Comparison of ENCODE assay signal across 16 cellular contexts in the genomic region with DNA sequence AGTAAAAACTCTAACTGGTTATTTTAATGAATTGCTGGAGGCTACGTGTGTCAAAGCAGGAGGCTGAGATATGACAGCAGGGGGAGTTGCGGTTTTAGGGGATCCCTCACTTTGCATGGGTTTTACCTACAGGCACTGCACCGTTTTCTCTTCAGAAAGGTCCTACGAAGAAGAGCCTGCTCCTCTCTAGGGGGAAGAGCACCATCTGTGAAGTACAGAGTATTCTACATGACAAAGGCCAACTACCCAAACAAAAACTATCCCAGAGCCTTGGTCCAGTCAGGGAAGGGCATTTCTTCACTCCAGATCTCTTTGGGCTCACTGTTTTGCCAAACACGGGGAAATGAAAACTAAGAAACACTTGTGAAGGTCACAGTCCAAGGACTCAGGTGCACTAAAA.
"Had no signal": no experiment of that assay in that cellular context is flagged by ENCODE, and none has a peak within 500 bp of the region (broad histone marks: within the 10 kb centered on the region; RNA-seq: fewer than 3 reads in every experiment).

No MANE protein-coding gene starts in this region.

- FAIRE-seq: bronchial epithelial cell, keratinocyte had no signal

- H3K4me3 ChIP-seq: ascending aorta, esophagus squamous epithelium, left ventricle myocardium inferior, ovary had no signal

- DNase-seq: activated B cell treated with CpG ODN at 0.5 μM for 24 hours; activated CD4-positive, alpha-beta T cell treated with anti-CD3 and anti-CD28 coated beads, Interleukin-2, amount 10 ng/mL, durations not matched to agents 7 days and 5 days; activated CD8-positive, alpha-beta memory T cell treated with anti-CD3 and anti-CD28 coated beads for 24 hours; activated naive CD4-positive, alpha-beta T cell treated with Interleukin-2 at 50 U/mL for 16 hours; activated naive CD8-positive, alpha-beta T cell treated with anti-CD3 and anti-CD28 coated beads, Interleukin-2, amount 50 U/mL, for 24 hours; esophagus squamous epithelium; foreskin fibroblast; left ventricle myocardium inferior; nephron progenitor cell; ovary; stimulated activated CD4-positive, alpha-beta T cell treated with anti-CD3 and anti-CD28 coated beads, Interleukin-4, amount 100 ng/mL, for 1 hour; stimulated activated CD8-positive, alpha-beta memory T cell treated with anti-CD3 and anti-CD28 coated beads, Interleukin-4, amount 100 ng/mL, for 48 hours; stimulated activated naive CD8-positive, alpha-beta T cell treated with anti-CD3 and anti-CD28 coated beads, Interleukin-15, Interleukin-2, amounts not matched to agents 100 U/mL and 50 U/mL, for 24 hours had no signal

- H3K36me3 ChIP-seq: ascending aorta, esophagus squamous epithelium, left ventricle myocardium inferior, ovary had no signal

- H3K27ac ChIP-seq: ascending aorta, esophagus squamous epithelium, left ventricle myocardium inferior, ovary had no signal

- H3K9me3 ChIP-seq: ascending aorta, esophagus squamous epithelium, ovary had no signal

- ATAC-seq: activated naive CD8-positive, alpha-beta T cell treated with anti-CD3 and anti-CD28 coated beads, Interleukin-2, amount 50 U/mL, for 24 hours; stimulated activated naive CD8-positive, alpha-beta T cell treated with anti-CD3 and anti-CD28 coated beads, Interleukin-15, Interleukin-2, amounts not matched to agents 100 U/mL and 50 U/mL, for 24 hours had no signal

- H3K27me3 ChIP-seq: ascending aorta, esophagus squamous epithelium, ovary had no signal

- H3K4me1 ChIP-seq: ascending aorta, esophagus squamous epithelium, left ventricle myocardium inferior had no signal
